21 cellular contexts compared by ENCODE assay signal in the genomic region with DNA sequence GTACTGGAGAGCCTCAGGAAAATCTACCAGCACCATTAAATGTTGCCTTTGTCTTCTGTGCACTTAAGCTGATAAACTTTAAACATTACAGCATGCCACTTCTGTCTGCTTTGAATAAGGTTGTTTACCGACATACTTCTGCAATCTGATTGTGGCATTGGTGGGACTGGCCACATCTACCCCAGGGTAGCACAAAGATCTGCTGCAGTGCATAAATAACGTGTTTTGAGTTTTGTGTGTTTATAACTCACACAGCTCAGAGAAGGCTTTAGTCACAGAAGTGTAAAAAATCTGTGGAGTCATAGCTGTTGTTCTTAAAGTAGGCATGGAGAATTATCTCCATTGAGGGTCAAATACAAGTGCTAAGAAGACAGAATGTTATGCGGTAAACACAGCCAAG.
DNase-seq lines count a peak whose midpoint lies in the region; ATAC-seq and TF ChIP-seq lines count a peak whose summit lies in the region.
"Had no signal": no experiment of that assay in that cellular context is flagged by ENCODE, and none has a peak within 500 bp of the region (broad histone marks: within the 10 kb centered on the region; RNA-seq: fewer than 3 reads in every experiment).

No MANE protein-coding gene starts in this region.

- H3K4me1 ChIP-seq in neutrophil (ENCODE audit: control insufficient read depth in 1 of 2, insufficient read depth in 1 of 2, low read depth in 1 of 2, low read length in 1 of 2): peaks cover 0 to 14% of the 10 kb centered on the region in 2 experiments
- H3K4me1 ChIP-seq: gastroesophageal sphincter, SJCRH30, uterus had no signal

- no peak overlapping the region for H3K4me3 ChIP-seq in neutrophil (ENCODE audit: low read depth in 1 of 2, low read length in 1 of 2)
- H3K4me3 ChIP-seq: gastroesophageal sphincter, SJCRH30, uterus had no signal

- ATAC-seq in activated CD8-positive, alpha-beta memory T cell treated with anti-CD3 and anti-CD28 coated beads, Interleukin-2, amount 10 ng/mL, durations not matched to agents 7 days and 5 days: peak; percentile 48
- peak; percentile 48 for ATAC-seq in GM18868 (IDR thresholded peaks at IDR 0.05; ENCODE audit: unreplicated experiment)
- ATAC-seq in activated naive CD8-positive, alpha-beta T cell treated with anti-CD3 and anti-CD28 coated beads, Interleukin-2, amount 50 U/mL, for 24 hours: no peak
- ATAC-seq in HG02571 (IDR thresholded peaks at IDR 0.05; ENCODE audit: unreplicated experiment): no peak
- ATAC-seq: gastroesophageal sphincter had no signal

- peak overlapping the region; percentile 56 for H3K27ac ChIP-seq in neutrophil
- H3K27ac ChIP-seq: gastroesophageal sphincter, SJCRH30, uterus had no signal

- no peaks in the 10 kb centered on the region for H3K9me3 ChIP-seq in neutrophil
- H3K9me3 ChIP-seq: gastroesophageal sphincter, SJCRH30, uterus had no signal

- peak; percentile 58 for DNase-seq in activated CD8-positive, alpha-beta memory T cell treated with anti-CD3 and anti-CD28 coated beads, Interleukin-2, amount 10 ng/mL, durations not matched to agents 7 days and 5 days
- no peak for DNase-seq in activated CD8-positive, alpha-beta memory T cell treated with anti-CD3 and anti-CD28 coated beads, Interleukin-2, amount 50 U/mL, for 48 hours
- DNase-seq in activated naive CD8-positive, alpha-beta T cell treated with anti-CD3 and anti-CD28 coated beads, Interleukin-2, amount 50 U/mL, for 24 hours: no peak
- DNase-seq in GM10266 (ENCODE audit: extremely low spot score): no peak
- DNase-seq in COLO829 (ENCODE audit: low spot score): no peak
- DNase-seq: ACHN; amniotic stem cell; caudate nucleus; DMS53; KG1; NCI-H1694; NCI-H226; nephron progenitor cell; SJCRH30; stimulated activated CD4-positive, alpha-beta T cell treated with anti-CD3 and anti-CD28 coated beads, Interleukin-4, amount 100 ng/mL, for 1 hour; substantia nigra; uterus had no signal

- H3K27me3 ChIP-seq in neutrophil: no peaks in the 10 kb centered on the region
- H3K27me3 ChIP-seq: gastroesophageal sphincter, SJCRH30, uterus had no signal

- peaks cover 74% of the 10 kb centered on the region for H3K4me1 Mint-ChIP-seq in activated CD8-positive, alpha-beta memory T cell treated with anti-CD3 and anti-CD28 coated beads, Interleukin-2, amount 10 ng/mL, durations not matched to agents 7 days and 5 days
- peaks cover 55% of the 10 kb centered on the region for H3K4me1 Mint-ChIP-seq in activated naive CD8-positive, alpha-beta T cell treated with anti-CD3 and anti-CD28 coated beads, Interleukin-2, amount 50 U/mL, for 24 hours
- H3K4me1 Mint-ChIP-seq: nephron progenitor cell had no signal

- H3K36me3 Mint-ChIP-seq in activated CD8-positive, alpha-beta memory T cell treated with anti-CD3 and anti-CD28 coated beads, Interleukin-2, amount 10 ng/mL, durations not matched to agents 7 days and 5 days: peaks cover 33% of the 10 kb centered on the region
- peaks cover 19% of the 10 kb centered on the region for H3K36me3 Mint-ChIP-seq in activated naive CD8-positive, alpha-beta T cell treated with anti-CD3 and anti-CD28 coated beads, Interleukin-2, amount 50 U/mL, for 24 hours (ENCODE audit: low read depth)

- H3K9me3 Mint-ChIP-seq in activated CD8-positive, alpha-beta memory T cell treated with anti-CD3 and anti-CD28 coated beads, Interleukin-2, amount 10 ng/mL, durations not matched to agents 7 days and 5 days (ENCODE audit: low read depth): no peaks in the 10 kb centered on the region
- H3K9me3 Mint-ChIP-seq in activated naive CD8-positive, alpha-beta T cell treated with anti-CD3 and anti-CD28 coated beads, Interleukin-2, amount 50 U/mL, for 24 hours: no peaks in the 10 kb centered on the region
- H3K9me3 Mint-ChIP-seq: nephron progenitor cell had no signal

- CTCF ChIA-PET in activated CD8-positive, alpha-beta memory T cell treated with anti-CD3 and anti-CD28 coated beads, Interleukin-2, amount 10 ng/mL, durations not matched to agents 7 days and 5 days (lab: Charles Lee): no interaction called here

- no peaks in the 10 kb centered on the region for H3K27me3 Mint-ChIP-seq in activated CD8-positive, alpha-beta memory T cell treated with anti-CD3 and anti-CD28 coated beads, Interleukin-2, amount 10 ng/mL, durations not matched to agents 7 days and 5 days
- no peaks in the 10 kb centered on the region for H3K27me3 Mint-ChIP-seq in activated naive CD8-positive, alpha-beta T cell treated with anti-CD3 and anti-CD28 coated beads, Interleukin-2, amount 50 U/mL, for 24 hours

- peaks cover 5% of the 10 kb centered on the region for H3K36me3 ChIP-seq in neutrophil
- H3K36me3 ChIP-seq: SJCRH30, uterus had no signal

- H3K4me3 Mint-ChIP-seq in activated CD8-positive, alpha-beta memory T cell treated with anti-CD3 and anti-CD28 coated beads, Interleukin-2, amount 10 ng/mL, durations not matched to agents 7 days and 5 days: no peak overlapping the region
- peak overlapping the region; percentile 14 for H3K4me3 Mint-ChIP-seq in activated naive CD8-positive, alpha-beta T cell treated with anti-CD3 and anti-CD28 coated beads, Interleukin-2, amount 50 U/mL, for 24 hours
- H3K4me3 Mint-ChIP-seq: nephron progenitor cell had no signal

- TF ChIP-seq CTCF in neutrophil (IDR thresholded peaks at IDR 0.05) (no peak), GM10266 (IDR thresholded peaks at IDR 0.05; ENCODE audit: control insufficient read depth, insufficient read depth, low read depth, missing control alignments) (no peak)

- H3K27ac Mint-ChIP-seq in activated CD8-positive, alpha-beta memory T cell treated with anti-CD3 and anti-CD28 coated beads, Interleukin-2, amount 10 ng/mL, durations not matched to agents 7 days and 5 days: peak overlapping the region; percentile 87
- H3K27ac Mint-ChIP-seq in activated naive CD8-positive, alpha-beta T cell treated with anti-CD3 and anti-CD28 coated beads, Interleukin-2, amount 50 U/mL, for 24 hours: no peak overlapping the region
- H3K27ac Mint-ChIP-seq: nephron progenitor cell had no signal

Comparison
In these comparisons a context has a peak if more than half of its experiments do, and no peak if none do; other contexts are left out.
1. ATAC-seq: peak in activated CD8-positive, alpha-beta memory T cell treated with anti-CD3 and anti-CD28 coated beads, Interleukin-2, amount 10 ng/mL, durations not matched to agents 7 days and 5 days (single experiment) and GM18868 (single experiment); none in activated naive CD8-positive, alpha-beta T cell treated with anti-CD3 and anti-CD28 coated beads, Interleukin-2, amount 50 U/mL, for 24 hours (single experiment) and HG02571 (single experiment).